Comparison of ENCODE assay signal across 31 cellular contexts in the genomic region with DNA sequence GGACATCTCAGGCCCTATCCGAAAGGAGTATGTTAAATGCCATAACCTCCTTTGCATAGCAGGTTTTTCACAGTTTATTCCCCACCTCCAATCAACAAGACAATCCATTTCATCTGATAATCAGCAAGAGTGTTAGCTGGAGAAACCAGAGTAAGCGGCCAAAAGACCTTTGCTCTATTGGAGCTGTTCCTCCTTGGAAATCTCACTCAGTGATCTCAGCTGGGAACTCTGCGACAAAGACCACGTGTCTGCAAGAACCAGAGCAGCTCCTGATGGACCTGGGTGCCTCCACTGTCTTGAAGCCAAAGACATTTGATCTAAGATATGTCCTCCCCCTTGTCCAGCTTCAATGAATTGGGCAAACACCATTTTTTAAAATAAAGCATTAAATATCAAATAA.
"Had no signal": no experiment of that assay in that cellular context is flagged by ENCODE, and none has a peak within 500 bp of the region (broad histone marks: within the 10 kb centered on the region; RNA-seq: fewer than 3 reads in every experiment).

No MANE protein-coding gene starts in this region.

- H3K27ac ChIP-seq: body of pancreas, brain microvascular endothelial cell, breast epithelium, VCaP had no signal

- H3K4me3 ChIP-seq: body of pancreas, breast epithelium had no signal

- H3K9me3 ChIP-seq: body of pancreas, breast epithelium had no signal

- H3K36me3 ChIP-seq: brain microvascular endothelial cell, breast epithelium had no signal

- FAIRE-seq: astrocyte, TTC549 had no signal

- H3K27me3 ChIP-seq: body of pancreas, brain microvascular endothelial cell, breast epithelium had no signal

- H3K4me1 ChIP-seq: body of pancreas, breast epithelium had no signal

- DNase-seq: activated B cell treated with CpG ODN at 0.5 μM for 24 hours; activated CD4-positive, alpha-beta memory T cell treated with anti-CD3 and anti-CD28 coated beads for 36 hours; activated CD4-positive, alpha-beta T cell treated with anti-CD3 and anti-CD28 coated beads for 4 hours; activated CD4-positive, alpha-beta T cell treated with anti-CD3 and anti-CD28 coated beads, Interleukin-2, amount 50 U/mL, for 1 hour; activated CD4-positive, alpha-beta T cell treated with anti-CD3 and anti-CD28 coated beads, Interleukin-2, amount 50 U/mL, for 4 hours; activated CD4-positive, CD25-positive, alpha-beta regulatory T cell treated with anti-CD3 and anti-CD28 coated beads, Interleukin-2, amount 50 U/mL, for 72 hours; activated CD8-positive, alpha-beta memory T cell treated with anti-CD3 and anti-CD28 coated beads, Interleukin-2, amount 50 U/mL, for 4 hours; activated CD8-positive, alpha-beta T cell treated with anti-CD3 and anti-CD28 coated beads for 36 hours; activated effector memory CD4-positive, alpha-beta T cell treated with anti-CD3 and anti-CD28 coated beads, Interleukin-2, amount 50 U/mL, for 16 hours; activated gamma-delta T cell treated with Interleukin-2 at 50 U/mL for 16 hours; activated naive CD4-positive, alpha-beta T cell treated with anti-CD3 and anti-CD28 coated beads, Interleukin-2, amount 10 ng/mL, durations not matched to agents 7 days and 5 days; activated naive CD4-positive, alpha-beta T cell treated with Interleukin-2 at 50 U/mL for 16 hours; activated naive CD8-positive, alpha-beta T cell treated with anti-CD3 and anti-CD28 coated beads, Interleukin-2, amount 10 ng/mL, durations not matched to agents 7 days and 5 days; activated naive CD8-positive, alpha-beta T cell treated with anti-CD3 and anti-CD28 coated beads, Interleukin-2, amount 50 U/mL, for 24 hours; activated T-cell treated with anti-CD3 and anti-CD28 coated beads for 4 hours; activated T-cell treated with anti-CD3 and anti-CD28 coated beads, Interleukin-2, amount 50 U/mL, for 1 hour; activated T-cell treated with anti-CD3 and anti-CD28 coated beads, Interleukin-2, amount 50 U/mL, for 4 hours; activated T-cell treated with anti-CD3 and anti-CD28 coated beads, Interleukin-2, amount 50 U/mL, for 72 hours; amygdala; anterior cingulate cortex; brain microvascular endothelial cell; central memory CD4-positive, alpha-beta T cell; T-helper 1 cell; T-helper 2 cell; T-helper 9 cell had no signal

- ATAC-seq: activated CD8-positive, alpha-beta T cell treated with anti-CD3 and anti-CD28 coated beads for 36 hours; activated T-cell treated with anti-CD3 and anti-CD28 coated beads, Interleukin-2, amount 50 U/mL, for 4 hours; activated T-cell treated with anti-CD3 and anti-CD28 coated beads, Interleukin-2, amount 50 U/mL, for 72 hours; activated T-helper 17 cell treated with anti-CD3 and anti-CD28 coated beads, Interleukin-2, amount 50 U/mL, for 72 hours; body of pancreas had no signal
